In genomic region chr3:69013256-69014021, GRCh38 we compare ENCODE assay signal across 1 cellular context.
A peak's percentile ranks its signal among the peaks of the same experiment; 100 is the strongest.
TF ChIP-seq lines count a peak whose summit lies in the region.

EOGT (minus strand) TSS chr3:69013684; CDS start chr3:69009846, 3,838 bp downstream.

TF ChIP-seq in HepG2, 621 proteins besides CTCF, POLR2A, EP300 and RAD21 (continued from another document and continues in another):
- TF ChIP-seq ZNF142 (CRISPR knock-in tag; IDR thresholded peaks at IDR 0.05) (no peak; the same call in 1 of the 2 replicates), FIP1L1 (IDR thresholded peaks at IDR 0.05; ENCODE audit: borderline replicate concordance, insufficient read depth, low read depth, low read length) (no peak), SMAD3 (CRISPR knock-in tag; IDR thresholded peaks at IDR 0.05) (peak; percentile 52; the same call in 1 of the 2 replicates), SIN3B (IDR thresholded peaks at IDR 0.05; ENCODE audit: low read length) (no peak), ZNF776 (CRISPR knock-in tag; IDR thresholded peaks at IDR 0.05) (peak; percentile 96), RFX3 (CRISPR knock-in tag; IDR thresholded peaks at IDR 0.05) (no peak), ZBTB8A (CRISPR knock-in tag; IDR thresholded peaks at IDR 0.05; ENCODE audit: borderline replicate concordance, low read depth) (no peak), ZNF253 (CRISPR knock-in tag; IDR thresholded peaks at IDR 0.05; ENCODE audit: borderline replicate concordance) (no peak), ZNF281 (CRISPR knock-in tag; IDR thresholded peaks at IDR 0.05; ENCODE audit: borderline replicate concordance) (no peak), KLF13 (CRISPR knock-in tag; IDR thresholded peaks at IDR 0.05) (no peak), SAFB2 (CRISPR knock-in tag; IDR thresholded peaks at IDR 0.05; ENCODE audit: borderline replicate concordance, low read depth) (0 out of 2 replicates have a peak, but pooled peaks have one; percentile 30), ZNF546 (CRISPR knock-in tag; conservative IDR thresholded peaks at IDR 0.05) (no peak), TEF (CRISPR knock-in tag; IDR thresholded peaks at IDR 0.05) (no peak), ZKSCAN8 (CRISPR knock-in tag; IDR thresholded peaks at IDR 0.05; ENCODE audit: borderline replicate concordance) (peak; percentile 37; the same call in 1 of the 2 replicates), ZFP90 (CRISPR knock-in tag; IDR thresholded peaks at IDR 0.05; ENCODE audit: borderline replicate concordance) (peak; percentile 85), HIC2 (CRISPR knock-in tag; IDR thresholded peaks at IDR 0.05; ENCODE audit: low read depth) (no peak; the same call in 1 of the 2 replicates), ZNF20 (CRISPR knock-in tag; IDR thresholded peaks at IDR 0.05) (0 out of 2 replicates have a peak, but pooled peaks have one; percentile 75), ARID4A (CRISPR knock-in tag; IDR thresholded peaks at IDR 0.05; ENCODE audit: borderline replicate concordance) (peak; percentile 75; the same call in 1 of the 2 replicates), KLF15 (CRISPR knock-in tag; IDR thresholded peaks at IDR 0.05; ENCODE audit: borderline replicate concordance) (0 out of 2 replicates have a peak, but pooled peaks have one; percentile 14), CREB3 (CRISPR knock-in tag; IDR thresholded peaks at IDR 0.05) (peak; percentile 68; the same call in 1 of the 2 replicates), CERS6 (CRISPR knock-in tag; IDR thresholded peaks at IDR 0.05) (no peak), RFXANK (CRISPR knock-in tag; IDR thresholded peaks at IDR 0.05) (no peak), IRF2 (CRISPR knock-in tag; IDR thresholded peaks at IDR 0.05) (peak; percentile 75; the same call in 1 of the 2 replicates), SSRP1 (CRISPR knock-in tag; IDR thresholded peaks at IDR 0.05) (no peak), ARNT2 (CRISPR knock-in tag; IDR thresholded peaks at IDR 0.05; ENCODE audit: low read depth) (peak; percentile 93), PBX3 (CRISPR knock-in tag; IDR thresholded peaks at IDR 0.05; ENCODE audit: borderline replicate concordance) (no peak), ZBTB49 (CRISPR knock-in tag; IDR thresholded peaks at IDR 0.05; ENCODE audit: borderline replicate concordance) (no peak), ZNF672 (CRISPR knock-in tag; IDR thresholded peaks at IDR 0.05) (no peak), ZBTB46 (CRISPR knock-in tag; IDR thresholded peaks at IDR 0.05; ENCODE audit: borderline replicate concordance) (no peak), ZNF775 (CRISPR knock-in tag; IDR thresholded peaks at IDR 0.05; ENCODE audit: borderline replicate concordance) (no peak), ZNF460 (CRISPR knock-in tag; IDR thresholded peaks at IDR 0.05; ENCODE audit: borderline replicate concordance) (no peak)
